12 cellular contexts compared by ENCODE assay signal in genomic region chr15:25903024-25903581, GRCh38. TPM values are rescaled to one million over a fixed set of nuclear protein-coding genes. Genes with fewer than 3 reads are reported as not detected.
DNase-seq lines count a peak whose midpoint lies in the region; ATAC-seq and TF ChIP-seq lines count a peak whose summit lies in the region.
"Had no signal": no experiment of that assay in that cellular context is flagged by ENCODE, and none has a peak within 500 bp of the region (broad histone marks: within the 10 kb centered on the region; RNA-seq: fewer than 3 reads in every experiment).

No MANE protein-coding gene starts in this region.

- H3K27me3 ChIP-seq in left lung (no peaks in the 10 kb centered on the region), prostate gland (replicated peaks; ENCODE audit: insufficient read depth) (no peaks in the 10 kb centered on the region), MM.1S (replicated peaks; ENCODE audit: insufficient read depth, low read length) (no peaks in the 10 kb centered on the region)

- WGBS in prostate gland = 61% methylated on average over 10 of the region's 10 CpGs

- H3K79me2 ChIP-seq in MM.1S (ENCODE audit: low read length) = no peaks in the 10 kb centered on the region

- H3K27ac ChIP-seq in left lung = no peak overlapping the region
- no peak overlapping the region for H3K27ac ChIP-seq in prostate gland
- no peak overlapping the region for H3K27ac ChIP-seq in MM.1S (ENCODE audit: low read length)
- H3K27ac ChIP-seq: thoracic aorta had no signal

- ATAC-seq in activated CD8-positive, alpha-beta T cell treated with anti-CD3 and anti-CD28 coated beads, Interleukin-2, amount 10 ng/mL, durations not matched to agents 7 days and 5 days = peak; percentile 78
- ATAC-seq in left lung = peak; percentile 90

- H3K9me3 Mint-ChIP-seq in activated CD8-positive, alpha-beta T cell treated with anti-CD3 and anti-CD28 coated beads, Interleukin-2, amount 10 ng/mL, durations not matched to agents 7 days and 5 days (ENCODE audit: insufficient read depth) = no peaks in the 10 kb centered on the region
- no peaks in the 10 kb centered on the region for H3K9me3 Mint-ChIP-seq in stimulated activated naive CD8-positive, alpha-beta T cell treated with anti-CD3 and anti-CD28 coated beads, Interleukin-15, Interleukin-2, amounts not matched to agents 100 ng/mL and 50 ng/mL, for 24 hours

- peak overlapping the region; percentile 4 for H3K4me3 Mint-ChIP-seq in activated CD8-positive, alpha-beta T cell treated with anti-CD3 and anti-CD28 coated beads, Interleukin-2, amount 10 ng/mL, durations not matched to agents 7 days and 5 days
- H3K4me3 Mint-ChIP-seq in stimulated activated naive CD8-positive, alpha-beta T cell treated with anti-CD3 and anti-CD28 coated beads, Interleukin-15, Interleukin-2, amounts not matched to agents 100 ng/mL and 50 ng/mL, for 24 hours = peak overlapping the region; percentile 40

- no peak overlapping the region for H3K9ac ChIP-seq in MM.1S (ENCODE audit: low read length)

- intact Hi-C loops in left lung (cut with DNase I) = no loop called here
- intact Hi-C loops in prostate gland (cut with DNase I) = no loop called here

- H3K27ac Mint-ChIP-seq in activated CD8-positive, alpha-beta T cell treated with anti-CD3 and anti-CD28 coated beads, Interleukin-2, amount 10 ng/mL, durations not matched to agents 7 days and 5 days = peak overlapping the region; percentile 74
- H3K27ac Mint-ChIP-seq in stimulated activated naive CD8-positive, alpha-beta T cell treated with anti-CD3 and anti-CD28 coated beads, Interleukin-15, Interleukin-2, amounts not matched to agents 100 ng/mL and 50 ng/mL, for 24 hours = peak overlapping the region; percentile 87

- H2AFZ ChIP-seq in MM.1S (ENCODE audit: low read length) = no peak overlapping the region

- no peaks in the 10 kb centered on the region for H3K36me3 Mint-ChIP-seq in activated CD8-positive, alpha-beta T cell treated with anti-CD3 and anti-CD28 coated beads, Interleukin-2, amount 10 ng/mL, durations not matched to agents 7 days and 5 days (ENCODE audit: low read depth)
- H3K36me3 Mint-ChIP-seq in stimulated activated naive CD8-positive, alpha-beta T cell treated with anti-CD3 and anti-CD28 coated beads, Interleukin-15, Interleukin-2, amounts not matched to agents 100 ng/mL and 50 ng/mL, for 24 hours (ENCODE audit: low read depth) = no peaks in the 10 kb centered on the region

- no peak overlapping the region for H3K4me3 ChIP-seq in left lung
- no peak overlapping the region for H3K4me3 ChIP-seq in prostate gland
- H3K4me3 ChIP-seq in MM.1S (ENCODE audit: low read length) = no peak overlapping the region
- H3K4me3 ChIP-seq: thoracic aorta had no signal

- no peak for TF ChIP-seq POLR2A in prostate gland (IDR thresholded peaks at IDR 0.05)

- H3K36me3 ChIP-seq in left lung (no peaks in the 10 kb centered on the region), prostate gland (no peaks in the 10 kb centered on the region), MM.1S (replicated peaks; ENCODE audit: insufficient read depth, low read length) (no peaks in the 10 kb centered on the region)
- H3K36me3 ChIP-seq: thoracic aorta had no signal

- no peak overlapping the region for H3K4me2 ChIP-seq in MM.1S (ENCODE audit: low read depth, low read length)

- H3K4me1 ChIP-seq in left lung (peaks cover 0 to 5% of the 10 kb centered on the region in 2 donors), prostate gland (replicated peaks) (no peaks in the 10 kb centered on the region), MM.1S (ENCODE audit: low read length) (no peaks in the 10 kb centered on the region)

- H3F3A ChIP-seq in MM.1S (ENCODE audit: insufficient read depth, low read length) = no peaks in the 10 kb centered on the region

- H3K9me2 ChIP-seq in MM.1S (replicated peaks; ENCODE audit: insufficient read depth, low read length) = no peaks in the 10 kb centered on the region

- TF ChIP-seq CTCF in left lung (IDR thresholded peaks at IDR 0.05) (no peak), prostate gland (IDR thresholded peaks at IDR 0.05) (no peak), MM.1S (IDR thresholded peaks at IDR 0.05; ENCODE audit: low read length) (no peak)

- no peaks in the 10 kb centered on the region for H4K20me1 ChIP-seq in MM.1S (ENCODE audit: insufficient read depth, low read length)

- CTCF ChIA-PET in activated CD8-positive, alpha-beta T cell treated with anti-CD3 and anti-CD28 coated beads, Interleukin-2, amount 10 ng/mL, durations not matched to agents 7 days and 5 days (lab: Charles Lee) = interaction anchor here (1.6 to 1.7 kb wide), 2 partner anchors 30 to 119 kb away, joined by 5 to 8 read pairs; no protein-coding TSS in a partner anchor

- no peaks in the 10 kb centered on the region for H3K27me3 Mint-ChIP-seq in activated CD8-positive, alpha-beta T cell treated with anti-CD3 and anti-CD28 coated beads, Interleukin-2, amount 10 ng/mL, durations not matched to agents 7 days and 5 days (ENCODE audit: low read depth)
- H3K27me3 Mint-ChIP-seq in stimulated activated naive CD8-positive, alpha-beta T cell treated with anti-CD3 and anti-CD28 coated beads, Interleukin-15, Interleukin-2, amounts not matched to agents 100 ng/mL and 50 ng/mL, for 24 hours = no peaks in the 10 kb centered on the region

- POLR2A ChIA-PET in activated CD8-positive, alpha-beta T cell treated with anti-CD3 and anti-CD28 coated beads, Interleukin-2, amount 10 ng/mL, durations not matched to agents 7 days and 5 days (lab: Charles Lee) = no interaction called here

- DNase-seq in NK-92 treated with Interleukin-12 subunit alpha and Interleukin-12 subunit beta, amount 100 ng/mL, for 24 hours (lab: John Stamatoyannopoulos, UW) = peak; percentile 39
- no peak for DNase-seq in NK-92 (lab: John Stamatoyannopoulos, UW; ENCODE audit: unreplicated experiment)
- DNase-seq in activated CD8-positive, alpha-beta T cell treated with anti-CD3 and anti-CD28 coated beads, Interleukin-2, amount 10 ng/mL, durations not matched to agents 7 days and 5 days = peak; percentile 46
- peak in 1 of 2 donors; percentile 63 for DNase-seq in left lung
- no peak for DNase-seq in HT-29 (ENCODE audit: low spot score)
- DNase-seq in prostate gland (ENCODE audit: low spot score) = no peak
- DNase-seq in MM.1S = no peak
- DNase-seq: 8988T; effector memory CD4-positive, alpha-beta T cell; stimulated activated CD4-positive, alpha-beta T cell treated with anti-CD3 and anti-CD28 coated beads, Interleukin-4, amount 100 ng/mL, for 24 hours had no signal

- peaks cover 23% of the 10 kb centered on the region for H3K4me1 Mint-ChIP-seq in activated CD8-positive, alpha-beta T cell treated with anti-CD3 and anti-CD28 coated beads, Interleukin-2, amount 10 ng/mL, durations not matched to agents 7 days and 5 days (ENCODE audit: low read depth)
- H3K4me1 Mint-ChIP-seq in stimulated activated naive CD8-positive, alpha-beta T cell treated with anti-CD3 and anti-CD28 coated beads, Interleukin-15, Interleukin-2, amounts not matched to agents 100 ng/mL and 50 ng/mL, for 24 hours (ENCODE audit: low read depth) = peaks cover 32% of the 10 kb centered on the region

- H3K9me3 ChIP-seq in left lung (no peaks in the 10 kb centered on the region), prostate gland (no peaks in the 10 kb centered on the region), MM.1S (replicated peaks; ENCODE audit: insufficient read depth, low read length) (no peaks in the 10 kb centered on the region)
- H3K9me3 ChIP-seq: thoracic aorta had no signal

RNA-seq across cellular contexts. Expression of gene ATP10A, which starts 40.0 kb away (rescaled TPM):
- total RNA-seq in activated CD8-positive, alpha-beta T cell treated with anti-CD3 and anti-CD28 coated beads, Interleukin-2, amount 10 ng/mL, durations not matched to agents 7 days and 5 days = 10 to 100 TPM; 53.8 to 58.9 TPM
- total RNA-seq in left lung (10 to 100 TPM; 25.4 to 46.1 TPM), prostate gland (10 to 100 TPM in 1 of 2 donors, 1 to 10 TPM in 1; 5.6 to 14.3 TPM)
- not detected in 2 replicates for total RNA-seq in HT-29 (2014; rRNA removed; shearing (Covaris generic))

Comparison
In these comparisons a context has a peak if more than half of its experiments do, and no peak if none do; other contexts are left out.
1. DNase-seq: peak in NK-92 treated with Interleukin-12 subunit alpha and Interleukin-12 subunit beta, amount 100 ng/mL, for 24 hours (single experiment) and activated CD8-positive, alpha-beta T cell treated with anti-CD3 and anti-CD28 coated beads, Interleukin-2, amount 10 ng/mL, durations not matched to agents 7 days and 5 days (single experiment); none in NK-92 (single experiment), HT-29 (single experiment), prostate gland (single experiment) and MM.1S (single experiment).